11 cellular contexts compared by ENCODE assay signal in the genomic region with DNA sequence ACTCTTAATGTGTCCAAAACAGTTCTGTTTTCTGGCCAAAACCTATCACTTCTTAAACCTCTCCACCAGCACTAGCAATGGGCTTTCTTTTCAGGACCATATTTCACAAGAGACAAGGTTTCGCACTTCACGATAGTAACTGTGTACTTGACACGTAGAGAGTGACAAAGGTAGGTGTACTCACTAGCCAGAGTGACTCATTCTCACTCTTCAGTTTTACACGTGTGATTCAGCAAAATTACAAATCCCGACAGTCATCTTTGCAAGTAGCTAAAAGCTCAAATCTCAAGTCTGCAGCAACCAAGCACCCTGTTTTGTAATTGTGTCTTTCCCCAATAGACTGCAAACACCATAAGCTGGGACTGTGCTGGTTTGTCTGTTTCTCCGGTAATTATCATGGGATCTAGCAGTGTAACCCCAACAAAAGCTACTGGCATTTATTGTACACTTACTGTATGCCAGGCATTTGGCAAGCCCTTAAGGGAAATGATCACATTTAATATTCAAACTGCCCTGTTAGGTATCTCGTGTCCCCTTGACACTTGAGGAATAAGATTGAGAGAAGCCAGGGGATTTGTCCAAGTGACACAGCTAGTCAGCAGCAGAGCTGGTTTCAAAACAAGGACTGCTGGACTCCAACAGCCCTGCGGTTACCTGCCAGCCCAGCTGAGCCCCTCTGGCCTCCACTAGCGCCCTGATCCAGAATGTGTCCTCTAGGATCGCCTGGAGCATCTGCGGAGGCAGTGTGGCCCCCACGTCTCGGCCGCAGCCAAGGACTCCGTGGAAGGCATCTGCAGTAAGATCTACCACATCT. TPM values are rescaled to one million over a fixed set of nuclear protein-coding genes. Genes with fewer than 3 reads are reported as not detected.
DNase-seq lines count a peak whose midpoint lies in the region; ATAC-seq and TF ChIP-seq lines count a peak whose summit lies in the region.
"Had no signal": no experiment of that assay in that cellular context is flagged by ENCODE, and none has a peak within 500 bp of the region (broad histone marks: within the 10 kb centered on the region; RNA-seq: fewer than 3 reads in every experiment).

No MANE protein-coding gene starts in this region.

- intact Hi-C loops in left cardiac atrium (cut with DNase I) = no loop called here

- no peak for ATAC-seq in stimulated activated naive CD8-positive, alpha-beta T cell treated with anti-CD3 and anti-CD28 coated beads, Interleukin-15, amount 100 ng/mL, for 72 hours
- ATAC-seq in left cardiac atrium = no peak
- ATAC-seq: left lobe of liver had no signal

- no peak for DNase-seq in activated naive CD4-positive, alpha-beta T cell treated with Interleukin-2 at 50 U/mL for 16 hours
- DNase-seq in T-helper 2 cell treated with Interferon-gamma antibody and Interleukin-4, amounts not matched to agents 5 μg/mL and 100 μg/mL, for 36 hours (ENCODE audit: low spot score) = no peak
- DNase-seq in erythroblast (lab: John Stamatoyannopoulos, UW) (peak; percentile 42 to 69), left cardiac atrium (no peak), NCI-H2107 treated with DMSO at 0.1 percent for 48 hours (lab: John Stamatoyannopoulos, UW; ENCODE audit: unreplicated experiment) (no peak)
- no peak for DNase-seq in stimulated activated naive CD8-positive, alpha-beta T cell treated with anti-CD3 and anti-CD28 coated beads, Interleukin-15, amount 100 ng/mL, for 72 hours
- DNase-seq in stimulated activated naive CD4-positive, alpha-beta T cell treated with Interleukin-2 at 50 U/mL for 16 hours (lab: John Stamatoyannopoulos, UW) = no peak
- DNase-seq: activated effector memory CD4-positive, alpha-beta T cell treated with anti-CD3 and anti-CD28 coated beads, Interleukin-2, amount 50 U/mL, for 16 hours; NCI-H510A had no signal

- peaks cover 10% of the 10 kb centered on the region for H3K36me3 Mint-ChIP-seq in activated naive CD4-positive, alpha-beta T cell treated with anti-CD3 and anti-CD28 coated beads, Interleukin-2, amount 50 U/mL, for 24 hours
- peaks cover 56% of the 10 kb centered on the region for H3K36me3 Mint-ChIP-seq in T-helper 2 cell treated with Interferon-gamma antibody and Interleukin-4, amounts not matched to agents 5 μg/mL and 100 μg/mL, for 36 hours (ENCODE audit: low read depth)

- peaks cover 18% of the 10 kb centered on the region for H3K4me1 Mint-ChIP-seq in activated naive CD4-positive, alpha-beta T cell treated with anti-CD3 and anti-CD28 coated beads, Interleukin-2, amount 50 U/mL, for 24 hours
- no peaks in the 10 kb centered on the region for H3K4me1 Mint-ChIP-seq in T-helper 2 cell treated with Interferon-gamma antibody and Interleukin-4, amounts not matched to agents 5 μg/mL and 100 μg/mL, for 36 hours (ENCODE audit: low read depth)
- H3K4me1 Mint-ChIP-seq in stimulated activated naive CD8-positive, alpha-beta T cell treated with anti-CD3 and anti-CD28 coated beads, Interleukin-15, amount 100 ng/mL, for 72 hours = peaks cover 20% of the 10 kb centered on the region

- TF ChIP-seq POLR2A in erythroblast (IDR thresholded peaks at IDR 0.05; ENCODE audit: low read length) = no peak

- H3K27me3 Mint-ChIP-seq in activated naive CD4-positive, alpha-beta T cell treated with anti-CD3 and anti-CD28 coated beads, Interleukin-2, amount 50 U/mL, for 24 hours = no peaks in the 10 kb centered on the region
- H3K27me3 Mint-ChIP-seq in T-helper 2 cell treated with Interferon-gamma antibody and Interleukin-4, amounts not matched to agents 5 μg/mL and 100 μg/mL, for 36 hours (ENCODE audit: low read depth) = no peaks in the 10 kb centered on the region
- H3K27me3 Mint-ChIP-seq in stimulated activated naive CD8-positive, alpha-beta T cell treated with anti-CD3 and anti-CD28 coated beads, Interleukin-15, amount 100 ng/mL, for 72 hours = no peaks in the 10 kb centered on the region

- peak overlapping the region; percentile 19 for H3K4me3 Mint-ChIP-seq in activated naive CD4-positive, alpha-beta T cell treated with anti-CD3 and anti-CD28 coated beads, Interleukin-2, amount 50 U/mL, for 24 hours
- no peak overlapping the region for H3K4me3 Mint-ChIP-seq in T-helper 2 cell treated with Interferon-gamma antibody and Interleukin-4, amounts not matched to agents 5 μg/mL and 100 μg/mL, for 36 hours
- H3K4me3 Mint-ChIP-seq in stimulated activated naive CD8-positive, alpha-beta T cell treated with anti-CD3 and anti-CD28 coated beads, Interleukin-15, amount 100 ng/mL, for 72 hours = no peak overlapping the region

- peak overlapping the region; percentile 87 for H3K27ac Mint-ChIP-seq in activated naive CD4-positive, alpha-beta T cell treated with anti-CD3 and anti-CD28 coated beads, Interleukin-2, amount 50 U/mL, for 24 hours
- H3K27ac Mint-ChIP-seq in T-helper 2 cell treated with Interferon-gamma antibody and Interleukin-4, amounts not matched to agents 5 μg/mL and 100 μg/mL, for 36 hours = peak overlapping the region; percentile 19
- H3K27ac Mint-ChIP-seq in stimulated activated naive CD8-positive, alpha-beta T cell treated with anti-CD3 and anti-CD28 coated beads, Interleukin-15, amount 100 ng/mL, for 72 hours = peak overlapping the region; percentile 31 to 40

- H3K9me3 Mint-ChIP-seq in activated naive CD4-positive, alpha-beta T cell treated with anti-CD3 and anti-CD28 coated beads, Interleukin-2, amount 50 U/mL, for 24 hours = no peaks in the 10 kb centered on the region
- H3K9me3 Mint-ChIP-seq in T-helper 2 cell treated with Interferon-gamma antibody and Interleukin-4, amounts not matched to agents 5 μg/mL and 100 μg/mL, for 36 hours = no peaks in the 10 kb centered on the region
- H3K9me3 Mint-ChIP-seq in stimulated activated naive CD8-positive, alpha-beta T cell treated with anti-CD3 and anti-CD28 coated beads, Interleukin-15, amount 100 ng/mL, for 72 hours = no peaks in the 10 kb centered on the region

RNA-seq across cellular contexts. Expression of gene PCIF1, which starts 9.9 kb away (rescaled TPM):
- 10 to 100 TPM; 23.1 to 27.6 TPM for total RNA-seq in left cardiac atrium

RNA-seq across cellular contexts. Expression of gene ZNF335, which starts 27.6 kb away (rescaled TPM):
- 1 to 10 TPM; 9.1 to 9.8 TPM for total RNA-seq in left cardiac atrium

RNA-seq across cellular contexts. Expression of gene PLTP, which starts 32.4 kb away (rescaled TPM):
- 100 to 1,000 TPM in 1 of 2 donors, 10 to 100 TPM in 1; 86.4 to 397 TPM for total RNA-seq in left cardiac atrium

RNA-seq across cellular contexts. Expression of gene CTSA, which starts 53.2 kb away (rescaled TPM):
- total RNA-seq in left cardiac atrium = 100 to 1,000 TPM; 107 to 108 TPM

RNA-seq across cellular contexts. Expression of gene NEURL2, which starts 53.4 kb away (rescaled TPM):
- 10 to 100 TPM in 1 of 2 donors, 1 to 10 TPM in 1; 6.0 to 11.1 TPM for total RNA-seq in left cardiac atrium

Comparison
In these comparisons a context has a peak if more than half of its experiments do, and no peak if none do; other contexts are left out.
1. H3K27ac Mint-ChIP-seq: peak in every context shown above with its lines; median percentile 87 in activated naive CD4-positive, alpha-beta T cell treated with anti-CD3 and anti-CD28 coated beads, Interleukin-2, amount 50 U/mL, for 24 hours; 36 in stimulated activated naive CD8-positive, alpha-beta T cell treated with anti-CD3 and anti-CD28 coated beads, Interleukin-15, amount 100 ng/mL, for 72 hours; 19 in T-helper 2 cell treated with Interferon-gamma antibody and Interleukin-4, amounts not matched to agents 5 μg/mL and 100 μg/mL, for 36 hours.
2. DNase-seq: peak in erythroblast (2 of 2); none in activated naive CD4-positive, alpha-beta T cell treated with Interleukin-2 at 50 U/mL for 16 hours (single experiment), T-helper 2 cell treated with Interferon-gamma antibody and Interleukin-4, amounts not matched to agents 5 μg/mL and 100 μg/mL, for 36 hours (single experiment), stimulated activated naive CD8-positive, alpha-beta T cell treated with anti-CD3 and anti-CD28 coated beads, Interleukin-15, amount 100 ng/mL, for 72 hours (0 of 2), stimulated activated naive CD4-positive, alpha-beta T cell treated with Interleukin-2 at 50 U/mL for 16 hours (single experiment), left cardiac atrium (single experiment) and NCI-H2107 treated with DMSO at 0.1 percent for 48 hours (single experiment).